1 cellular context compared by ENCODE assay signal in genomic region chr9:22154064-22154463, GRCh38.
TF ChIP-seq lines count a peak whose summit lies in the region.

No MANE protein-coding gene starts in this region.

TF ChIP-seq in IMR-90, 13 proteins besides CTCF, POLR2A, EP300 and RAD21:
- TF ChIP-seq MAZ (IDR thresholded peaks at IDR 0.05; ENCODE audit: borderline replicate concordance, low read depth, low read length) (no peak), FOS (IDR thresholded peaks at IDR 0.05; ENCODE audit: low read depth, low read length) (no peak), SMC3 (IDR thresholded peaks at IDR 0.05; ENCODE audit: low read depth, low read length) (no peak), USF2 (IDR thresholded peaks at IDR 0.05; ENCODE audit: low read depth, low read length) (no peak), CEBPB (IDR thresholded peaks at IDR 0.05; ENCODE audit: low read depth, low read length) (no peak), CHD1 (IDR thresholded peaks at IDR 0.05; ENCODE audit: low read depth, low read length) (no peak), RFX5 (IDR thresholded peaks at IDR 0.05; ENCODE audit: low read depth, low read length) (no peak), NFE2L2 (IDR thresholded peaks at IDR 0.05; ENCODE audit: low read depth, low read length) (no peak), RCOR1 (IDR thresholded peaks at IDR 0.05; ENCODE audit: insufficient replicate concordance, low read length) (no peak), BHLHE40 (IDR thresholded peaks at IDR 0.05; ENCODE audit: low read depth, low read length) (no peak), MAFK (IDR thresholded peaks at IDR 0.05; ENCODE audit: low read depth, low read length) (no peak), ELK1 (IDR thresholded peaks at IDR 0.05; ENCODE audit: borderline replicate concordance, low read depth, low read length) (no peak), MXI1 (IDR thresholded peaks at IDR 0.05; ENCODE audit: borderline replicate concordance, low read depth, low read length) (no peak)
